In the genomic region with DNA sequence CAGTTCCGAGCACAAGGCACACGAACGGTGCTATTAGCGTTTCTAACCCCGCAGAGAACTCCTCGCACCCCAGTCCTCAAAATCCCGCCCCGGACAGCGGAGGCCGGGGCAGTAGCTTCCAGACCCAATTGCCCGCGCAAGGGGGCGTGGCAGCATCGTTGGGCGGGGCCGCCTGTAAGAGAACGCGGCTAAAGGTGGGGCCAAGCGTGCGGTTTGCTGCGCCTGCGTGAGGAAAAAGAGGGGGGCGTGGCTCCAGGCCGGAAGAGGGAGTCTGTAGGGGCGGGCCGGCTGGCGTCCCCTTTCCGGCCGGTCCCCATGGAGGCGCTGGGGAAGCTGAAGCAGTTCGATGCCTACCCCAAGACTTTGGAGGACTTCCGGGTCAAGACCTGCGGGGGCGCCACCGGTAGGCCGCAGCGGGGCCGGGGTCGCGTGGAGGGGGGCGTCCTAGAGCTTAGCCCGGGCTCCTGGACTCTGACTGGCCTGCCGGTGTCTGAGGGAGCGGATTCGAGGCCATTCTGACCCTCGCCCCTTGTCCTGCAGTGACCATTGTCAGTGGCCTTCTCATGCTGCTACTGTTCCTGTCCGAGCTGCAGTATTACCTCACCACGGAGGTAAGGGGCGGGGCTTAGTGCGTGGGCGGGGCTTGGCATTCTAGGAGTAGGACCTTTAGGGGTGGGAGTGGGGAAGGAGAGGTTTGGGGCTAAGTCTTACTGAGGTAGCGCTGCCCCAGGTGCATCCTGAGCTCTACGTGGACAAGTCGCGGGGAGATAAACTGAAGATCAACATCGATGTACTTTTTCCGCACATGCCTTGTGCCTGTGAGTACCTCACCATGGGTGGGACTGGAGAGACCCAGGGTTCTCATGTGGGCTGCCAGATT, we compare ENCODE assay signal across 1 cellular context.
TF ChIP-seq lines count a peak whose summit lies in the region.

A gene (plus strand): TSS at position 296 of the 880 bp plus-strand sequence. CDS start 20 bp downstream, at position 316.

TF ChIP-seq in HepG2, 621 proteins besides CTCF, POLR2A, EP300 and RAD21 (continued from another document and continues in another):
- TF ChIP-seq, protein P1, sequence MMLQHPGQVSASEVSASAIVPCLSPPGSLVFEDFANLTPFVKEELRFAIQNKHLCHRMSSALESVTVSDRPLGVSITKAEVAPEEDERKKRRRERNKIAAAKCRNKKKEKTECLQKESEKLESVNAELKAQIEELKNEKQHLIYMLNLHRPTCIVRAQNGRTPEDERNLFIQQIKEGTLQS (CRISPR knock-in tag; IDR thresholded peaks at IDR 0.05), result 0 out of 2 replicates have a peak, but pooled peaks have one; percentile 64
- TF ChIP-seq JUNB (CRISPR knock-in tag; IDR thresholded peaks at IDR 0.05; ENCODE audit: borderline replicate concordance), result no peak
- TF ChIP-seq, protein P2, sequence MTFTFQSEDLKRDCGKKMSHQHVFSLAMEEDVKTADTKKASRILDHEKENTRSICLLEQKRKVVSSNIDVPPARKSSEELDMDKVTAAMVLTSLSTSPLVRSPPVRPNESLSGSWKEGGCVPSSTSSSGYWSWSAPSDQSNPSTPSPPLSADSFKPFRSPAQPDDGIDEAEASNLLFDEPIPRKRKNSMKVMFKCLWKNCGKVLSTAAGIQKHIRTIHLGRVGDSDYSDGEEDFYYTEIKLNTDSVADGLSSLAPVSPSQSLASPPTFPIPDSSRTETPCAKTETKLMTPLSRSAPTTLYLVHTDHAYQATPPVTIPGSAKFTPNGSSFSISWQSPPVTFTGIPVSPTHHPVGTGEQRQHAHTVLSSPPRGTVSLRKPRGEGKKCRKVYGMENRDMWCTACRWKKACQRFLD (CRISPR knock-in tag; IDR thresholded peaks at IDR 0.05; ENCODE audit: borderline replicate concordance), result 0 out of 2 replicates have a peak, but pooled peaks have one; percentile 66
- TF ChIP-seq ZFP37 (CRISPR knock-in tag; IDR thresholded peaks at IDR 0.05; ENCODE audit: borderline replicate concordance), result no peak; the same call in 1 of the 2 replicates
- TF ChIP-seq ZMYM2 (CRISPR knock-in tag; IDR thresholded peaks at IDR 0.05), result peak; percentile 94
- TF ChIP-seq MTA3 (CRISPR knock-in tag; IDR thresholded peaks at IDR 0.05), result no peak
- TF ChIP-seq ZNF746 (CRISPR knock-in tag; IDR thresholded peaks at IDR 0.05), result no peak
- TF ChIP-seq POLR2G (IDR thresholded peaks at IDR 0.05; ENCODE audit: low read depth, low read length), result peak; percentile 97
- TF ChIP-seq ZBTB1 (CRISPR knock-in tag; IDR thresholded peaks at IDR 0.05; ENCODE audit: borderline replicate concordance), result no peak
- TF ChIP-seq ZNF790 (CRISPR knock-in tag; IDR thresholded peaks at IDR 0.05; ENCODE audit: borderline replicate concordance), result peak; percentile 96
- TF ChIP-seq ZNF292 (CRISPR knock-in tag; IDR thresholded peaks at IDR 0.05; ENCODE audit: borderline replicate concordance, low read depth), result 0 out of 2 replicates have a peak, but pooled peaks have one; percentile 69
- TF ChIP-seq ERF (CRISPR knock-in tag; IDR thresholded peaks at IDR 0.05), result peak; percentile 93
- TF ChIP-seq ZNF230 (CRISPR knock-in tag; IDR thresholded peaks at IDR 0.05), result peak; percentile 95
- no peak for TF ChIP-seq RFX5 (IDR thresholded peaks at IDR 0.05; ENCODE audit: low read depth, low read length)
- TF ChIP-seq ZNF883 (CRISPR knock-in tag; IDR thresholded peaks at IDR 0.05; ENCODE audit: not compliant biosample characterization), result peak; percentile 97
- peak; percentile 60; the same call in 1 of the 2 replicates for TF ChIP-seq MTA1 (CRISPR knock-in tag; IDR thresholded peaks at IDR 0.05; ENCODE audit: borderline replicate concordance)
- TF ChIP-seq, protein P3, sequence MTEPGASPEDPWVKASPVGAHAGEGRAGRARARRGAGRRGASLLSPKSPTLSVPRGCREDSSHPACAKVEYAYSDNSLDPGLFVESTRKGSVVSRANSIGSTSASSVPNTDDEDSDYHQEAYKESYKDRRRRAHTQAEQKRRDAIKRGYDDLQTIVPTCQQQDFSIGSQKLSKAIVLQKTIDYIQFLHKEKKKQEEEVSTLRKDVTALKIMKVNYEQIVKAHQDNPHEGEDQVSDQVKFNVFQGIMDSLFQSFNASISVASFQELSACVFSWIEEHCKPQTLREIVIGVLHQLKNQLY (CRISPR knock-in tag; IDR thresholded peaks at IDR 0.05), result no peak
- peak; percentile 41; the same call in 1 of the 2 replicates for TF ChIP-seq ZNF264 (CRISPR knock-in tag; IDR thresholded peaks at IDR 0.05)
- TF ChIP-seq MLLT10 (CRISPR knock-in tag; IDR thresholded peaks at IDR 0.05), result no peak
- TF ChIP-seq ZNF547 (CRISPR knock-in tag; IDR thresholded peaks at IDR 0.05), result peak; percentile 94
- peak; percentile 95 for TF ChIP-seq ZNF441 (CRISPR knock-in tag; IDR thresholded peaks at IDR 0.05; ENCODE audit: borderline replicate concordance)
- TF ChIP-seq ZNF317 (CRISPR knock-in tag; IDR thresholded peaks at IDR 0.05), result peak; percentile 52; the same call in 1 of the 2 replicates
- TF ChIP-seq, protein P4, sequence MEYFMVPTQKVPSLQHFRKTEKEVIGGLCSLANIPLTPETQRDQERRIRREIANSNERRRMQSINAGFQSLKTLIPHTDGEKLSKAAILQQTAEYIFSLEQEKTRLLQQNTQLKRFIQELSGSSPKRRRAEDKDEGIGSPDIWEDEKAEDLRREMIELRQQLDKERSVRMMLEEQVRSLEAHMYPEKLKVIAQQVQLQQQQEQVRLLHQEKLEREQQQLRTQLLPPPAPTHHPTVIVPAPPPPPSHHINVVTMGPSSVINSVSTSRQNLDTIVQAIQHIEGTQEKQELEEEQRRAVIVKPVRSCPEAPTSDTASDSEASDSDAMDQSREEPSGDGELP (IDR thresholded peaks at IDR 0.05; ENCODE audit: borderline replicate concordance, low read depth), result peak; percentile 63; the same call in 1 of the 2 replicates
- TF ChIP-seq, protein P5, sequence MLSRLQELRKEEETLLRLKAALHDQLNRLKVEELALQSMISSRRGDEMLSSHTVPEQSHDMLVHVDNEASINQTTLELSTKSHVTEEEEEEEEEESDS (CRISPR knock-in tag; IDR thresholded peaks at IDR 0.05; ENCODE audit: borderline replicate concordance), result 0 out of 2 replicates have a peak, but pooled peaks have one; percentile 14
- TF ChIP-seq ZNF564 (CRISPR knock-in tag; IDR thresholded peaks at IDR 0.05), result peak; percentile 80; the same call in 1 of the 2 replicates
- TF ChIP-seq ZNF101 (CRISPR knock-in tag; IDR thresholded peaks at IDR 0.05; ENCODE audit: borderline replicate concordance, low read depth), result no peak
- TF ChIP-seq FOXO1 (CRISPR knock-in tag; IDR thresholded peaks at IDR 0.05), result peak; percentile 18; the same call in 1 of the 2 replicates
- TF ChIP-seq MAZ (IDR thresholded peaks at IDR 0.05; ENCODE audit: borderline replicate concordance, low read depth, low read length), result no peak
- TF ChIP-seq MAZ (CRISPR knock-in tag; IDR thresholded peaks at IDR 0.05; ENCODE audit: low read depth), result peak; percentile 94
- no peak for TF ChIP-seq ZNF383 (CRISPR knock-in tag; IDR thresholded peaks at IDR 0.05; ENCODE audit: borderline replicate concordance)
- TF ChIP-seq ZBTB42 (CRISPR knock-in tag; IDR thresholded peaks at IDR 0.05), result peak; percentile 95
- no peak for TF ChIP-seq NFIB (CRISPR knock-in tag; IDR thresholded peaks at IDR 0.05; ENCODE audit: borderline replicate concordance)
- TF ChIP-seq HCFC1 (IDR thresholded peaks at IDR 0.05; ENCODE audit: low read depth, low read length), result peak; percentile 52
- TF ChIP-seq BCL6 (CRISPR knock-in tag; IDR thresholded peaks at IDR 0.05), result 0 out of 2 replicates have a peak, but pooled peaks have one; percentile 23
- TF ChIP-seq, protein P6, sequence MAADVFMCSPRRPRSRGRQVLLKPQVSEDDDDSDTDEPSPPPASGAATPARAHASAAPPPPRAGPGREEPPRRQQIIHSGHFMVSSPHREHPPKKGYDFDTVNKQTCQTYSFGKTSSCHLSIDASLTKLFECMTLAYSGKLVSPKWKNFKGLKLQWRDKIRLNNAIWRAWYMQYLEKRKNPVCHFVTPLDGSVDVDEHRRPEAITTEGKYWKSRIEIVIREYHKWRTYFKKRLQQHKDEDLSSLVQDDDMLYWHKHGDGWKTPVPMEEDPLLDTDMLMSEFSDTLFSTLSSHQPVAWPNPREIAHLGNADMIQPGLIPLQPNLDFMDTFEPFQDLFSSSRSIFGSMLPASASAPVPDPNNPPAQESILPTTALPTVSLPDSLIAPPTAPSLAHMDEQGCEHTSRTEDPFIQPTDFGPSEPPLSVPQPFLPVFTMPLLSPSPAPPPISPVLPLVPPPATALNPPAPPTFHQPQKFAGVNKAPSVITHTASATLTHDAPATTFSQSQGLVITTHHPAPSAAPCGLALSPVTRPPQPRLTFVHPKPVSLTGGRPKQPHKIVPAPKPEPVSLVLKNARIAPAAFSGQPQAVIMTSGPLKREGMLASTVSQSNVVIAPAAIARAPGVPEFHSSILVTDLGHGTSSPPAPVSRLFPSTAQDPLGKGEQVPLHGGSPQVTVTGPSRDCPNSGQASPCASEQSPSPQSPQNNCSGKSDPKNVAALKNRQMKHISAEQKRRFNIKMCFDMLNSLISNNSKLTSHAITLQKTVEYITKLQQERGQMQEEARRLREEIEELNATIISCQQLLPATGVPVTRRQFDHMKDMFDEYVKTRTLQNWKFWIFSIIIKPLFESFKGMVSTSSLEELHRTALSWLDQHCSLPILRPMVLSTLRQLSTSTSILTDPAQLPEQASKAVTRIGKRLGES (CRISPR knock-in tag; IDR thresholded peaks at IDR 0.05; ENCODE audit: borderline replicate concordance), result no peak
- TF ChIP-seq, protein P7, sequence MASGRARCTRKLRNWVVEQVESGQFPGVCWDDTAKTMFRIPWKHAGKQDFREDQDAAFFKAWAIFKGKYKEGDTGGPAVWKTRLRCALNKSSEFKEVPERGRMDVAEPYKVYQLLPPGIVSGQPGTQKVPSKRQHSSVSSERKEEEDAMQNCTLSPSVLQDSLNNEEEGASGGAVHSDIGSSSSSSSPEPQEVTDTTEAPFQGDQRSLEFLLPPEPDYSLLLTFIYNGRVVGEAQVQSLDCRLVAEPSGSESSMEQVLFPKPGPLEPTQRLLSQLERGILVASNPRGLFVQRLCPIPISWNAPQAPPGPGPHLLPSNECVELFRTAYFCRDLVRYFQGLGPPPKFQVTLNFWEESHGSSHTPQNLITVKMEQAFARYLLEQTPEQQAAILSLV (CRISPR knock-in tag; IDR thresholded peaks at IDR 0.05; ENCODE audit: borderline replicate concordance), result peak; percentile 96
- TF ChIP-seq LCORL (IDR thresholded peaks at IDR 0.05), result no peak
- peak; percentile 87 for TF ChIP-seq LCORL (CRISPR knock-in tag; IDR thresholded peaks at IDR 0.05)
- TF ChIP-seq ZNF713 (CRISPR knock-in tag; IDR thresholded peaks at IDR 0.05), result no peak
- TF ChIP-seq FOXJ3 (CRISPR knock-in tag; IDR thresholded peaks at IDR 0.05; ENCODE audit: borderline replicate concordance), result no peak
- TF ChIP-seq, protein P8, sequence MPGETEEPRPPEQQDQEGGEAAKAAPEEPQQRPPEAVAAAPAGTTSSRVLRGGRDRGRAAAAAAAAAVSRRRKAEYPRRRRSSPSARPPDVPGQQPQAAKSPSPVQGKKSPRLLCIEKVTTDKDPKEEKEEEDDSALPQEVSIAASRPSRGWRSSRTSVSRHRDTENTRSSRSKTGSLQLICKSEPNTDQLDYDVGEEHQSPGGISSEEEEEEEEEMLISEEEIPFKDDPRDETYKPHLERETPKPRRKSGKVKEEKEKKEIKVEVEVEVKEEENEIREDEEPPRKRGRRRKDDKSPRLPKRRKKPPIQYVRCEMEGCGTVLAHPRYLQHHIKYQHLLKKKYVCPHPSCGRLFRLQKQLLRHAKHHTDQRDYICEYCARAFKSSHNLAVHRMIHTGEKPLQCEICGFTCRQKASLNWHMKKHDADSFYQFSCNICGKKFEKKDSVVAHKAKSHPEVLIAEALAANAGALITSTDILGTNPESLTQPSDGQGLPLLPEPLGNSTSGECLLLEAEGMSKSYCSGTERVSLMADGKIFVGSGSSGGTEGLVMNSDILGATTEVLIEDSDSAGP (CRISPR knock-in tag; IDR thresholded peaks at IDR 0.05; ENCODE audit: borderline replicate concordance), result peak; percentile 90
- no peak for TF ChIP-seq ZNF3 (CRISPR knock-in tag; IDR thresholded peaks at IDR 0.05)
- no peak for TF ChIP-seq DNMT1 (CRISPR knock-in tag; IDR thresholded peaks at IDR 0.05)
- no peak; the same call in 1 of the 2 replicates for TF ChIP-seq MEIS1 (CRISPR knock-in tag; IDR thresholded peaks at IDR 0.05; ENCODE audit: borderline replicate concordance)
- TF ChIP-seq, protein P9, sequence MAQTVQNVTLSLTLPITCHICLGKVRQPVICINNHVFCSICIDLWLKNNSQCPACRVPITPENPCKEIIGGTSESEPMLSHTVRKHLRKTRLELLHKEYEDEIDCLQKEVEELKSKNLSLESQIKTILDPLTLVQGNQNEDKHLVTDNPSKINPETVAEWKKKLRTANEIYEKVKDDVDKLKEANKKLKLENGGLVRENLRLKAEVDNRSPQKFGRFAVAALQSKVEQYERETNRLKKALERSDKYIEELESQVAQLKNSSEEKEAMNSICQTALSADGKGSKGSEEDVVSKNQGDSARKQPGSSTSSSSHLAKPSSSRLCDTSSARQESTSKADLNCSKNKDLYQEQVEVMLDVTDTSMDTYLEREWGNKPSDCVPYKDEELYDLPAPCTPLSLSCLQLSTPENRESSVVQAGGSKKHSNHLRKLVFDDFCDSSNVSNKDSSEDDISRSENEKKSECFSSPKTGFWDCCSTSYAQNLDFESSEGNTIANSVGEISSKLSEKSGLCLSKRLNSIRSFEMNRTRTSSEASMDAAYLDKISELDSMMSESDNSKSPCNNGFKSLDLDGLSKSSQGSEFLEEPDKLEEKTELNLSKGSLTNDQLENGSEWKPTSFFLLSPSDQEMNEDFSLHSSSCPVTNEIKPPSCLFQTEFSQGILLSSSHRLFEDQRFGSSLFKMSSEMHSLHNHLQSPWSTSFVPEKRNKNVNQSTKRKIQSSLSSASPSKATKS (CRISPR knock-in tag; IDR thresholded peaks at IDR 0.05), result no peak
- TF ChIP-seq ZNF251 (CRISPR knock-in tag; IDR thresholded peaks at IDR 0.05), result no peak
- TF ChIP-seq KLF9 (CRISPR knock-in tag; IDR thresholded peaks at IDR 0.05; ENCODE audit: low read depth), result peak; percentile 100
- TF ChIP-seq SPEN (CRISPR knock-in tag; IDR thresholded peaks at IDR 0.05; ENCODE audit: low read depth), result peak; percentile 85; the same call in 1 of the 2 replicates
- peak; percentile 99 for TF ChIP-seq SP4 (CRISPR knock-in tag; IDR thresholded peaks at IDR 0.05)
- TF ChIP-seq ZNF839 (CRISPR knock-in tag; IDR thresholded peaks at IDR 0.05; ENCODE audit: borderline replicate concordance), result peak; percentile 55; the same call in 1 of the 2 replicates
- TF ChIP-seq, protein P10, sequence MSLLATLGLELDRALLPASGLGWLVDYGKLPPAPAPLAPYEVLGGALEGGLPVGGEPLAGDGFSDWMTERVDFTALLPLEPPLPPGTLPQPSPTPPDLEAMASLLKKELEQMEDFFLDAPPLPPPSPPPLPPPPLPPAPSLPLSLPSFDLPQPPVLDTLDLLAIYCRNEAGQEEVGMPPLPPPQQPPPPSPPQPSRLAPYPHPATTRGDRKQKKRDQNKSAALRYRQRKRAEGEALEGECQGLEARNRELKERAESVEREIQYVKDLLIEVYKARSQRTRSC (CRISPR knock-in tag; IDR thresholded peaks at IDR 0.05; ENCODE audit: low read depth), result no peak
- peak; percentile 37; the same call in 1 of the 2 replicates for TF ChIP-seq NFYC (CRISPR knock-in tag; IDR thresholded peaks at IDR 0.05)
- TF ChIP-seq ZSCAN20 (CRISPR knock-in tag; IDR thresholded peaks at IDR 0.05; ENCODE audit: borderline replicate concordance), result no peak
- no peak for TF ChIP-seq ZNF616 (CRISPR knock-in tag; IDR thresholded peaks at IDR 0.05; ENCODE audit: low read depth)
- peak; percentile 45 for TF ChIP-seq HNRNPK (IDR thresholded peaks at IDR 0.05; ENCODE audit: low read depth, low read length, poor library complexity, severe bottlenecking)
- no peak for TF ChIP-seq SCMH1 (CRISPR knock-in tag; IDR thresholded peaks at IDR 0.05; ENCODE audit: borderline replicate concordance)
- TF ChIP-seq SRSF9 (IDR thresholded peaks at IDR 0.05; ENCODE audit: borderline replicate concordance, insufficient read depth, low read depth, low read length, poor library complexity, severe bottlenecking), result no peak
- TF ChIP-seq FOXK2 (IDR thresholded peaks at IDR 0.05), result no peak
